1 cellular context compared by ENCODE assay signal in the genomic region with DNA sequence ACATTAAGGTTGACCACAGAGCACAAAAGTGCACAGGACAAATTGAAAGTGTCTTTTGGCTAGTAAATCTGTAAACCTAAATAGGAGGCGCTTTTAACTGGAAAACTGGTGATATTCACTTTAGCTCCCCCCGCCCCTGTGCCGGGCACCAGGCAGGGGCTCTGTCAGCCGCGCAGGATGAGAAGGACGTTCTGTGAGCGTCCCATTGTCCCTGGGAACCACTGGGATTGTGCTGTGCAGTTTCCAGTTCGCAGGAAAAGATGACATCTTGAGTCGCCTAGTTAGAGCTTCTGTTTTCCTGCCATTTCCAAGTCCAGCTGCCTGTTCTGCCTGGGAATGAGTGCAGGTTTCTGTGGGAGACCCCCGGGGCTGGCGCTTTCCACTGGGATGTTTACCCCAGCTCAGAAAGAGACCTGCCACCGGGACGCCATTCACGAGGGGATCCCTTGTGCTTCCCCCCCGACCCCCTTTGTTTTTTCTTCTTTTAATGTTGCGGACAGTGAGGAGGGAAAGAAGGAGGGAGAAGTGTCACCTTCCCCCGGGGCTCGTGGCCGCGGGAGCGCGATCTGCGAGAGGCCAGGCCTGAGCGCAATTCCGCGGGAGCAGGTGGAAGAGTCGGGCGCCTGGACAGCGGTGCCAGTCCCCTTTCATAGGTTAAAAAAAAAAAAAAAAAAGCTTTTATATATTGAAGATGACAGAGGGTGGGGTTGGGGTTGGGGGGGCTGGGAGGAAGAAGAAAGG.
TF ChIP-seq lines count a peak whose summit lies in the region.

No MANE protein-coding gene starts in this region.

TF ChIP-seq in A549, 52 proteins besides CTCF, POLR2A, EP300 and RAD21 (continued from another document):
- TF ChIP-seq MAFK (IDR thresholded peaks at IDR 0.05; ENCODE audit: partially characterized antibody) (no peak), RCOR1 (IDR thresholded peaks at IDR 0.05; ENCODE audit: low read depth, low read length) (no peak), HOXB13 (CRISPR knock-in tag; IDR thresholded peaks at IDR 0.05; ENCODE audit: low read depth) (no peak), RFX5 (IDR thresholded peaks at IDR 0.05) (no peak), CBX8 (IDR thresholded peaks at IDR 0.05) (no peak)
- TF ChIP-seq, protein P1, sequence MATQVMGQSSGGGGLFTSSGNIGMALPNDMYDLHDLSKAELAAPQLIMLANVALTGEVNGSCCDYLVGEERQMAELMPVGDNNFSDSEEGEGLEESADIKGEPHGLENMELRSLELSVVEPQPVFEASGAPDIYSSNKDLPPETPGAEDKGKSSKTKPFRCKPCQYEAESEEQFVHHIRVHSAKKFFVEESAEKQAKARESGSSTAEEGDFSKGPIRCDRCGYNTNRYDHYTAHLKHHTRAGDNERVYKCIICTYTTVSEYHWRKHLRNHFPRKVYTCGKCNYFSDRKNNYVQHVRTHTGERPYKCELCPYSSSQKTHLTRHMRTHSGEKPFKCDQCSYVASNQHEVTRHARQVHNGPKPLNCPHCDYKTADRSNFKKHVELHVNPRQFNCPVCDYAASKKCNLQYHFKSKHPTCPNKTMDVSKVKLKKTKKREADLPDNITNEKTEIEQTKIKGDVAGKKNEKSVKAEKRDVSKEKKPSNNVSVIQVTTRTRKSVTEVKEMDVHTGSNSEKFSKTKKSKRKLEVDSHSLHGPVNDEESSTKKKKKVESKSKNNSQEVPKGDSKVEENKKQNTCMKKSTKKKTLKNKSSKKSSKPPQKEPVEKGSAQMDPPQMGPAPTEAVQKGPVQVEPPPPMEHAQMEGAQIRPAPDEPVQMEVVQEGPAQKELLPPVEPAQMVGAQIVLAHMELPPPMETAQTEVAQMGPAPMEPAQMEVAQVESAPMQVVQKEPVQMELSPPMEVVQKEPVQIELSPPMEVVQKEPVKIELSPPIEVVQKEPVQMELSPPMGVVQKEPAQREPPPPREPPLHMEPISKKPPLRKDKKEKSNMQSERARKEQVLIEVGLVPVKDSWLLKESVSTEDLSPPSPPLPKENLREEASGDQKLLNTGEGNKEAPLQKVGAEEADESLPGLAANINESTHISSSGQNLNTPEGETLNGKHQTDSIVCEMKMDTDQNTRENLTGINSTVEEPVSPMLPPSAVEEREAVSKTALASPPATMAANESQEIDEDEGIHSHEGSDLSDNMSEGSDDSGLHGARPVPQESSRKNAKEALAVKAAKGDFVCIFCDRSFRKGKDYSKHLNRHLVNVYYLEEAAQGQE (IDR thresholded peaks at IDR 0.05), result no peak
